Comparison of ENCODE assay signal across 9 cellular contexts in genomic region chr1:222546548-222547259, GRCh38. TPM values are rescaled to one million over a fixed set of nuclear protein-coding genes. Genes with fewer than 3 reads are reported as not detected.
DNase-seq lines count a peak whose midpoint lies in the region; ATAC-seq, FAIRE-seq and TF ChIP-seq lines count a peak whose summit lies in the region.
"Had no signal": no experiment of that assay in that cellular context is flagged by ENCODE, and none has a peak within 500 bp of the region (broad histone marks: within the 10 kb centered on the region; RNA-seq: fewer than 3 reads in every experiment).

No MANE protein-coding gene starts in this region.

- H3K4me2 ChIP-seq in keratinocyte (ENCODE audit: control insufficient read depth, extremely low read depth, insufficient read depth, low read depth, low read length) = peak overlapping the region; percentile 23

- dilution Hi-C loops in keratinocyte (cut with MboI; ENCODE audit: extremely low pct_ligation_motif_present, low sequenced_read_pairs) = no loop called here

- H3K9ac ChIP-seq in HUES6 (ENCODE audit: low read length) (peak overlapping the region; percentile 58), keratinocyte (ENCODE audit: control insufficient read depth, extremely low read depth, insufficient read depth, low read length) (no peak overlapping the region)

- H3K9me3 Mint-ChIP-seq in CD8-positive, alpha-beta T cell = no peaks in the 10 kb centered on the region

- H3K27me3 ChIP-seq in HUES6 (ENCODE audit: control insufficient read depth, insufficient read depth, low read length) (no peaks in the 10 kb centered on the region), keratinocyte (ENCODE audit: control insufficient read depth, extremely low read depth, insufficient read depth, low read length) (no peaks in the 10 kb centered on the region), tibial nerve (peaks cover 0 to 17% of the 10 kb centered on the region in 2 donors)
- peaks cover 5% of the 10 kb centered on the region for H3K27me3 ChIP-seq in CD8-positive, alpha-beta T cell (ENCODE audit: insufficient read depth, low read length)
- peaks cover 3% of the 10 kb centered on the region for H3K27me3 ChIP-seq in effector memory CD4-positive, alpha-beta T cell (replicated peaks; ENCODE audit: control insufficient read depth, insufficient read depth, low read length, poor library complexity, severe bottlenecking)

- H3K36me3 ChIP-seq in HUES6 (ENCODE audit: control insufficient read depth, insufficient read depth, low read length) (no peaks in the 10 kb centered on the region), keratinocyte (ENCODE audit: control insufficient read depth in 2 of 2, extremely low read depth in 1 of 2, insufficient read depth in 2 of 2, low read length in 2 of 2) (no peaks in the 10 kb centered on the region), tibial nerve (no peaks in the 10 kb centered on the region)
- H3K36me3 ChIP-seq in CD8-positive, alpha-beta T cell (ENCODE audit: insufficient read depth, low read length) = no peaks in the 10 kb centered on the region
- H3K36me3 ChIP-seq in effector memory CD4-positive, alpha-beta T cell (ENCODE audit: control insufficient read depth, insufficient read depth, low read length) = no peaks in the 10 kb centered on the region

- FAIRE-seq in keratinocyte (lab: Jason Lieb, UNC) = peak; percentile 79

- CTCF ChIA-PET in CD8-positive, alpha-beta T cell (lab: Charles Lee) = no interaction called here

- H3K9me3 ChIP-seq in HUES6 (ENCODE audit: control insufficient read depth, insufficient read depth, low read depth, low read length) = no peaks in the 10 kb centered on the region
- no peaks in the 10 kb centered on the region for H3K9me3 ChIP-seq in keratinocyte (ENCODE audit: control insufficient read depth, low read depth, low read length)
- H3K9me3 ChIP-seq in CD8-positive, alpha-beta T cell (ENCODE audit: low read length) = no peaks in the 10 kb centered on the region
- H3K9me3 ChIP-seq in effector memory CD4-positive, alpha-beta T cell (ENCODE audit: control insufficient read depth, low read length) = no peaks in the 10 kb centered on the region
- H3K9me3 ChIP-seq in tibial nerve = no peaks in the 10 kb centered on the region

- DNase-seq in Ammon's horn (ENCODE audit: low spot score) = peak; percentile 58
- peak; percentile 36 for DNase-seq in keratinocyte (ENCODE audit: low read depth, low spot score)
- DNase-seq in SK-N-DZ (ENCODE audit: low spot score) = no peak
- DNase-seq in CD8-positive, alpha-beta T cell = no peak
- DNase-seq in effector memory CD4-positive, alpha-beta T cell = no peak
- DNase-seq in tibial nerve (ENCODE audit: low spot score in 2 of 2) = no peak

- H3K4me1 Mint-ChIP-seq in CD8-positive, alpha-beta T cell (ENCODE audit: low read depth) = no peaks in the 10 kb centered on the region

- H2AFZ ChIP-seq in keratinocyte (ENCODE audit: control insufficient read depth, low read length) = no peak overlapping the region

- H3K27ac Mint-ChIP-seq in CD8-positive, alpha-beta T cell = no peak overlapping the region

- peaks cover 32% of the 10 kb centered on the region; the same call in 1 of the 2 replicates for H3K4me1 ChIP-seq in HUES6 (ENCODE audit: control insufficient read depth, insufficient read depth, low read length)
- peaks cover 16% of the 10 kb centered on the region for H3K4me1 ChIP-seq in keratinocyte (ENCODE audit: control insufficient read depth, extremely low read depth, insufficient read depth, low read length)
- no peaks in the 10 kb centered on the region for H3K4me1 ChIP-seq in CD8-positive, alpha-beta T cell (ENCODE audit: insufficient read depth, low read length)
- no peaks in the 10 kb centered on the region for H3K4me1 ChIP-seq in effector memory CD4-positive, alpha-beta T cell (ENCODE audit: control insufficient read depth, insufficient read depth, low read length, poor library complexity, severe bottlenecking)
- no peaks in the 10 kb centered on the region for H3K4me1 ChIP-seq in tibial nerve

- peak in 1 of 3 experiments; percentile 6 for TF ChIP-seq CTCF in keratinocyte (optimal IDR thresholded peaks at IDR 0.05 in 1 of 3, IDR thresholded peaks at IDR 0.05 in 1 of 3, conservative IDR thresholded peaks at IDR 0.05 in 1 of 3; ENCODE audit: extremely low read depth in 1 of 3, insufficient read depth in 2 of 3, low read length in 3 of 3)
- no peak for TF ChIP-seq CTCF in CD8-positive, alpha-beta T cell (IDR thresholded peaks at IDR 0.05)
- no peak for TF ChIP-seq CTCF in tibial nerve (IDR thresholded peaks at IDR 0.05)

- no peaks in the 10 kb centered on the region for H3K79me2 ChIP-seq in keratinocyte (ENCODE audit: control insufficient read depth, insufficient read depth, low read length)

- 5 to 15% methylated on average over 6 to 7 of the region's 7 CpGs for WGBS in tibial nerve, 2 donors

- H3K4me3 ChIP-seq in HUES6 (ENCODE audit: low read depth, low read length) (peak overlapping the region; percentile 21; the same call in 1 of the 2 replicates), keratinocyte (ENCODE audit: control insufficient read depth in 2 of 3, extremely low read depth in 1 of 3, insufficient read depth in 2 of 3, low read depth in 1 of 3, low read length in 3 of 3) (no peak overlapping the region), tibial nerve (no peak overlapping the region)
- no peak overlapping the region for H3K4me3 ChIP-seq in CD8-positive, alpha-beta T cell (ENCODE audit: low read depth, low read length)
- no peak overlapping the region for H3K4me3 ChIP-seq in effector memory CD4-positive, alpha-beta T cell (ENCODE audit: insufficient read depth, low read depth, low read length, poor library complexity, severe bottlenecking)

- intact Hi-C loops in CD8-positive, alpha-beta T cell (cut with DNase I, micrococcal nuclease) = no loop called here

- no peaks in the 10 kb centered on the region for H3K9me1 ChIP-seq in keratinocyte (ENCODE audit: control insufficient read depth, extremely low read depth, insufficient read depth, low read length)

- peaks cover 30% of the 10 kb centered on the region for H3K27me3 Mint-ChIP-seq in CD8-positive, alpha-beta T cell (ENCODE audit: low read depth)

- H3K27ac ChIP-seq in HUES6 (ENCODE audit: low read depth, low read length) = no peak overlapping the region; the same call in 1 of the 2 replicates
- no peak overlapping the region for H3K27ac ChIP-seq in keratinocyte (ENCODE audit: control insufficient read depth, insufficient read depth, low read length)
- H3K27ac ChIP-seq in CD8-positive, alpha-beta T cell (ENCODE audit: low read depth, low read length) = no peak overlapping the region
- H3K27ac ChIP-seq in effector memory CD4-positive, alpha-beta T cell (ENCODE audit: insufficient read depth, low read length, poor library complexity, severe bottlenecking) = no peak overlapping the region
- H3K27ac ChIP-seq in tibial nerve = no peak overlapping the region
- H3K27ac ChIP-seq: HL-60 had no signal

- no peaks in the 10 kb centered on the region for H3K36me3 Mint-ChIP-seq in CD8-positive, alpha-beta T cell

- TF ChIP-seq POLR2A in tibial nerve (IDR thresholded peaks at IDR 0.05) = no peak

- no peak overlapping the region for H3K4me3 Mint-ChIP-seq in CD8-positive, alpha-beta T cell

- H4K20me1 ChIP-seq in keratinocyte (ENCODE audit: control insufficient read depth, extremely low read depth, insufficient read depth, low read length) = no peaks in the 10 kb centered on the region

- POLR2A ChIA-PET in CD8-positive, alpha-beta T cell (lab: Charles Lee) = no interaction called here

- TF ChIP-seq EP300 in tibial nerve (IDR thresholded peaks at IDR 0.05) = no peak

- ATAC-seq in SK-N-SH treated with all-trans-retinoic acid at 6 μM for 48 hours = peak; percentile 97
- no peak for ATAC-seq in CD8-positive, alpha-beta T cell

TF ChIP-seq in SK-N-SH treated with all-trans-retinoic acid at 6 μM for 48 hours, 23 proteins besides CTCF, POLR2A, EP300 and RAD21 (continues in another document):
- no peak for TF ChIP-seq CSDC2 (CRISPR knock-in tag; IDR thresholded peaks at IDR 0.05)
- TF ChIP-seq ISL1 (CRISPR knock-in tag; IDR thresholded peaks at IDR 0.05) = no peak

RNA-seq across cellular contexts. Expression of gene HHIPL2, which starts 1.2 kb away (rescaled TPM):
- 0.05 to 0.16 TPM (median 0.05 TPM) in 3 replicates for polyA plus RNA-seq in keratinocyte
- polyA plus RNA-seq in keratinocyte (2011; ENCODE audit: low read depth) = not detected
- not detected in 2 replicates for polyA plus RNA-seq in keratinocyte (2011; cell fraction: cytosol; rRNA removed)
- 0.25 and 0.33 TPM in 2 replicates for polyA plus RNA-seq in keratinocyte (2011; cell fraction: nucleus; rRNA removed)
- not detected in 2 replicates for polyA plus RNA-seq in keratinocyte (2012; ENCODE audit: low replicate concordance)
- polyA minus RNA-seq in keratinocyte = 1.1 TPM in 1 of 3 replicates, not detected in the others
- polyA minus RNA-seq in keratinocyte (2011; cell fraction: cytosol; rRNA and poly(A)+ RNA removed) = not detected
- polyA minus RNA-seq in keratinocyte (2011; cell fraction: nucleus; rRNA and poly(A)+ RNA removed) = not detected in 2 replicates
- polyA plus RNA-seq in SK-N-DZ (2014; cell fraction: cytosol; rRNA removed) = 0.09 and 0.30 TPM in 2 replicates
- polyA plus RNA-seq in SK-N-DZ (2014; cell fraction: nucleus; rRNA removed) = 0.94 and 1.2 TPM in 2 replicates
- under 1 TPM in 1 of 2 experiments, not detected in 1; 0.24 TPM for total RNA-seq in CD8-positive, alpha-beta T cell
- 1 to 10 TPM in 1 of 4 donors, under 1 TPM in 1, not detected in 2; 0.21 to 1.5 TPM for total RNA-seq in tibial nerve

RNA-seq across cellular contexts. Expression of gene TAF1A, which starts 43.0 kb away (rescaled TPM):
- 2.8 to 7.2 TPM (median 6.0 TPM) in 3 replicates for polyA plus RNA-seq in keratinocyte
- polyA plus RNA-seq in keratinocyte (2011; ENCODE audit: low read depth) = 1.9 TPM
- 2.6 and 3.8 TPM in 2 replicates for polyA plus RNA-seq in keratinocyte (2011; cell fraction: cytosol; rRNA removed)
- polyA plus RNA-seq in keratinocyte (2011; cell fraction: nucleus; rRNA removed) = 7.6 and 13.4 TPM in 2 replicates
- 3.8 and 5.2 TPM in 2 replicates for polyA plus RNA-seq in keratinocyte (2012; ENCODE audit: low replicate concordance)
- polyA minus RNA-seq in keratinocyte = 1.5 to 3.5 TPM in 2 of 3 replicates, not detected in the other
- 0.96 TPM for polyA minus RNA-seq in keratinocyte (2011; cell fraction: cytosol; rRNA and poly(A)+ RNA removed)
- 4.1 and 5.2 TPM in 2 replicates for polyA minus RNA-seq in keratinocyte (2011; cell fraction: nucleus; rRNA and poly(A)+ RNA removed)
- 20.5 and 25.2 TPM in 2 replicates for polyA plus RNA-seq in SK-N-DZ (2014; cell fraction: cytosol; rRNA removed)
- 13.0 and 18.6 TPM in 2 replicates for polyA plus RNA-seq in SK-N-DZ (2014; cell fraction: nucleus; rRNA removed)
- 1 to 10 TPM; 5.3 to 5.6 TPM for total RNA-seq in CD8-positive, alpha-beta T cell
- total RNA-seq in tibial nerve = 10 to 100 TPM in 1 of 4 donors, 1 to 10 TPM in 3; 3.9 to 14.4 (median 8.0) TPM

Comparison
In these comparisons a context has a peak if more than half of its experiments do, and no peak if none do; other contexts are left out.
1. DNase-seq: peak in Ammon's horn (single experiment) and keratinocyte (single experiment); none in SK-N-DZ (single experiment), CD8-positive, alpha-beta T cell (0 of 7), effector memory CD4-positive, alpha-beta T cell (0 of 3) and tibial nerve (0 of 2).